Comparison of ENCODE assay signal across 17 cellular contexts in the genomic region with DNA sequence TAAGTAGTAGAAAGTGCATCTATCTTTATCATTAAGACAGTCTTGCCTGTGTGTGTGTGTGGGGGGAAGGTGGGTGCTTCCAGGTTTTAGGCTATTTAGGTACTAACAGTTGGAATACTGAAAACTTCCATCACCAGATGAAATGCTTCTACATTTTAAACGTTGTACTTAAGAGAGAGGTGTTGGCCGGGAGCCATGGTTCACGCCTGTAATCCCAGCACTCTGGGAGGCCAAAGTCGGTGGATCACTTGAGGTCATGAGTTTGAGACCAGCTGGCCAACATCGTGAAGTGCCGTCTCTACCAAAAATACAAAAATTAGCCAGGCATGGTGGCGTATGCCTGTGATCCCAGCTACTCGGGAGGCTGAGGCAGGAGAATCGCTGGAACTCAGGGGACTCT. TPM values are rescaled to one million over a fixed set of nuclear protein-coding genes. Genes with fewer than 3 reads are reported as not detected.
DNase-seq lines count a peak whose midpoint lies in the region; ATAC-seq and TF ChIP-seq lines count a peak whose summit lies in the region.
"Had no signal": no experiment of that assay in that cellular context is flagged by ENCODE, and none has a peak within 500 bp of the region (broad histone marks: within the 10 kb centered on the region; RNA-seq: fewer than 3 reads in every experiment).

No MANE protein-coding gene starts in this region.

- no peaks in the 10 kb centered on the region for H3K36me3 ChIP-seq in heart right ventricle
- no peaks in the 10 kb centered on the region for H3K36me3 ChIP-seq in upper lobe of left lung
- H3K36me3 ChIP-seq: BLaER1 treated with 17β-estradiol and CSF1 and Interleukin-3, amounts not matched to agents 10 nM and 100 nM had no signal

- H3K27me3 ChIP-seq in heart right ventricle (peaks cover 18 to 45% (median 37%) of the 10 kb centered on the region in 7 donors), upper lobe of left lung (peaks cover 0 to 22% (median 7%) of the 10 kb centered on the region in 4 donors)
- H3K27me3 ChIP-seq: BLaER1 treated with 17β-estradiol and CSF1 and Interleukin-3, amounts not matched to agents 10 nM and 100 nM had no signal

- H3K27ac ChIP-seq in heart right ventricle = no peak overlapping the region
- no peak overlapping the region for H3K27ac ChIP-seq in upper lobe of left lung
- H3K27ac ChIP-seq: 22Rv1; A549; BLaER1 treated with 17β-estradiol and CSF1 and Interleukin-3, amounts not matched to agents 10 nM and 100 nM had no signal

- TF ChIP-seq POLR2A in upper lobe of left lung (IDR thresholded peaks at IDR 0.05) = no peak

- TF ChIP-seq EP300 in upper lobe of left lung (IDR thresholded peaks at IDR 0.05) = no peak

- H3K4me1 ChIP-seq in heart right ventricle (peaks cover 0 to 17% (median 8%) of the 10 kb centered on the region in 9 donors), upper lobe of left lung (peaks cover 8 to 21% (median 13%) of the 10 kb centered on the region in 4 donors)
- H3K4me1 ChIP-seq: A549; BLaER1 treated with 17β-estradiol and CSF1 and Interleukin-3, amounts not matched to agents 10 nM and 100 nM had no signal

- no peak overlapping the region for H3K4me3 ChIP-seq in heart right ventricle
- peak overlapping the region; percentile 79 for H3K4me3 ChIP-seq in LNCaP clone FGC (ENCODE audit: low read depth, low read length)
- H3K4me3 ChIP-seq in upper lobe of left lung = no peak overlapping the region
- H3K4me3 ChIP-seq: A549; BLaER1 treated with 17β-estradiol and CSF1 and Interleukin-3, amounts not matched to agents 10 nM and 100 nM had no signal

- intact Hi-C loops in Right ventricle myocardium inferior (cut with DNase I) = no loop called here
- intact Hi-C loops in heart right ventricle (cut with DNase I) = no loop called here

- ATAC-seq in Right ventricle myocardium inferior (no peak), heart right ventricle (no peak), GM18519 (IDR thresholded peaks at IDR 0.05; ENCODE audit: low FRiP score, unreplicated experiment) (no peak), upper lobe of left lung (ENCODE audit: low FRiP score in 2 of 2) (no peak)
- ATAC-seq: A549 had no signal

- 79 to 82% methylated on average over 9 of the region's 9 CpGs for WGBS in heart right ventricle, 2 donors
- WGBS in upper lobe of left lung, 2 donors = 79 to 84% methylated on average over 9 of the region's 9 CpGs

- DNase-seq in Right ventricle myocardium inferior (ENCODE audit: missing footprints) (peak; percentile 35), heart right ventricle (no peak), LNCaP clone FGC (ENCODE audit: low read depth) (no peak), RPMI8226 (peak; percentile 53), upper lobe of left lung (no peak)
- DNase-seq: AML-193; CD4-positive, alpha-beta memory T cell; CD4-positive, CD25-positive, alpha-beta regulatory T cell; CD8-positive, alpha-beta memory T cell; COR-L47; DMS79 treated with DMSO at 0.1 percent for 48 hours; GF-D8 had no signal

- TF ChIP-seq CTCF in heart right ventricle (IDR thresholded peaks at IDR 0.05) = no peak
- TF ChIP-seq CTCF in LNCaP clone FGC (IDR thresholded peaks at IDR 0.05; ENCODE audit: control insufficient read depth, extremely low read depth, insufficient read depth) = no peak
- no peak for TF ChIP-seq CTCF in upper lobe of left lung (IDR thresholded peaks at IDR 0.05)

- no peaks in the 10 kb centered on the region for H3K9me3 ChIP-seq in heart right ventricle
- no peaks in the 10 kb centered on the region for H3K9me3 ChIP-seq in upper lobe of left lung
- H3K9me3 ChIP-seq: A549 had no signal

RNA-seq across cellular contexts. Expression of a gene that starts 4.0 kb away (rescaled TPM):
- total RNA-seq in Right ventricle myocardium inferior = not detected
- under 1 TPM in 5 of 10 donors, not detected in 5; 0.07 to 0.78 (median 0.56) TPM for total RNA-seq in heart right ventricle
- polyA plus RNA-seq in heart right ventricle = under 1 TPM in 1 of 2 donors, not detected in 1; 0.38 TPM
- total RNA-seq in upper lobe of left lung = under 1 TPM in 1 of 6 donors, not detected in 5; 0.47 TPM
- total RNA-seq: CD4-positive, alpha-beta memory T cell; CD4-positive, CD25-positive, alpha-beta regulatory T cell; CD8-positive, alpha-beta memory T cell had no signal
- polyA plus RNA-seq: CD14-positive monocyte; CD4-positive, alpha-beta memory T cell; CD4-positive, CD25-positive, alpha-beta regulatory T cell; CD8-positive, alpha-beta memory T cell had no signal

Comparison
In these comparisons a context has a peak if more than half of its experiments do, and no peak if none do; other contexts are left out.
1. DNase-seq: peak in Right ventricle myocardium inferior (single experiment) and RPMI8226 (single experiment); none in heart right ventricle (0 of 2), LNCaP clone FGC (single experiment) and upper lobe of left lung (0 of 2).